Comparison of ENCODE assay signal across 1 cellular context in the genomic region with DNA sequence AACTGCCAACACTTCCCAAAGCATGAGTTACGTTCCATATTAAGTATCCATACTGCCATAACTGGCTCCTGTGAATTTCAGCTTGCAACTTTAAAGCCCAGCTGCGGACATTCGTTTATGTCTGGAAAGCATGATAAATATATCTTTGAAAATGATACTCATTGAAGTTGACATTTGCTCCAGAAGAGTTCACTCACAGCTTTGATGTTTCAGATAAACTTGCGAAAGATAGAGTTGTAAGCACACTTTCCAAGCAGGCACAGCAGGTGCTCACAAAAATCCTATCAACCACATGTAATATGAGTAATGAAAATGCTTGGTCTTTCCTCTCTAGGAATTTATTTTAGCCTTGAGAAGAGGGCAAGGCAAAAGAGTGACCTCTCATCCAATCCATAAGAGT.
TF ChIP-seq lines count a peak whose summit lies in the region.

No MANE protein-coding gene starts in this region.

TF ChIP-seq in GM23338, 12 proteins besides CTCF, POLR2A, EP300 and RAD21 (continued from another document):
- TF ChIP-seq REST (IDR thresholded peaks at IDR 0.05; ENCODE audit: unreplicated experiment) = no peak
- no peak for TF ChIP-seq EZH2 (IDR thresholded peaks at IDR 0.05; ENCODE audit: low read depth, unreplicated experiment)
- TF ChIP-seq NANOG (IDR thresholded peaks at IDR 0.05; ENCODE audit: borderline replicate concordance) = no peak
- no peak for TF ChIP-seq EZH2phosphoT487 (IDR thresholded peaks at IDR 0.05; ENCODE audit: unreplicated experiment)
- no peak for TF ChIP-seq CREB1 (CRISPR knock-in tag; IDR thresholded peaks at IDR 0.05; ENCODE audit: low read depth)
- TF ChIP-seq, protein P1, sequence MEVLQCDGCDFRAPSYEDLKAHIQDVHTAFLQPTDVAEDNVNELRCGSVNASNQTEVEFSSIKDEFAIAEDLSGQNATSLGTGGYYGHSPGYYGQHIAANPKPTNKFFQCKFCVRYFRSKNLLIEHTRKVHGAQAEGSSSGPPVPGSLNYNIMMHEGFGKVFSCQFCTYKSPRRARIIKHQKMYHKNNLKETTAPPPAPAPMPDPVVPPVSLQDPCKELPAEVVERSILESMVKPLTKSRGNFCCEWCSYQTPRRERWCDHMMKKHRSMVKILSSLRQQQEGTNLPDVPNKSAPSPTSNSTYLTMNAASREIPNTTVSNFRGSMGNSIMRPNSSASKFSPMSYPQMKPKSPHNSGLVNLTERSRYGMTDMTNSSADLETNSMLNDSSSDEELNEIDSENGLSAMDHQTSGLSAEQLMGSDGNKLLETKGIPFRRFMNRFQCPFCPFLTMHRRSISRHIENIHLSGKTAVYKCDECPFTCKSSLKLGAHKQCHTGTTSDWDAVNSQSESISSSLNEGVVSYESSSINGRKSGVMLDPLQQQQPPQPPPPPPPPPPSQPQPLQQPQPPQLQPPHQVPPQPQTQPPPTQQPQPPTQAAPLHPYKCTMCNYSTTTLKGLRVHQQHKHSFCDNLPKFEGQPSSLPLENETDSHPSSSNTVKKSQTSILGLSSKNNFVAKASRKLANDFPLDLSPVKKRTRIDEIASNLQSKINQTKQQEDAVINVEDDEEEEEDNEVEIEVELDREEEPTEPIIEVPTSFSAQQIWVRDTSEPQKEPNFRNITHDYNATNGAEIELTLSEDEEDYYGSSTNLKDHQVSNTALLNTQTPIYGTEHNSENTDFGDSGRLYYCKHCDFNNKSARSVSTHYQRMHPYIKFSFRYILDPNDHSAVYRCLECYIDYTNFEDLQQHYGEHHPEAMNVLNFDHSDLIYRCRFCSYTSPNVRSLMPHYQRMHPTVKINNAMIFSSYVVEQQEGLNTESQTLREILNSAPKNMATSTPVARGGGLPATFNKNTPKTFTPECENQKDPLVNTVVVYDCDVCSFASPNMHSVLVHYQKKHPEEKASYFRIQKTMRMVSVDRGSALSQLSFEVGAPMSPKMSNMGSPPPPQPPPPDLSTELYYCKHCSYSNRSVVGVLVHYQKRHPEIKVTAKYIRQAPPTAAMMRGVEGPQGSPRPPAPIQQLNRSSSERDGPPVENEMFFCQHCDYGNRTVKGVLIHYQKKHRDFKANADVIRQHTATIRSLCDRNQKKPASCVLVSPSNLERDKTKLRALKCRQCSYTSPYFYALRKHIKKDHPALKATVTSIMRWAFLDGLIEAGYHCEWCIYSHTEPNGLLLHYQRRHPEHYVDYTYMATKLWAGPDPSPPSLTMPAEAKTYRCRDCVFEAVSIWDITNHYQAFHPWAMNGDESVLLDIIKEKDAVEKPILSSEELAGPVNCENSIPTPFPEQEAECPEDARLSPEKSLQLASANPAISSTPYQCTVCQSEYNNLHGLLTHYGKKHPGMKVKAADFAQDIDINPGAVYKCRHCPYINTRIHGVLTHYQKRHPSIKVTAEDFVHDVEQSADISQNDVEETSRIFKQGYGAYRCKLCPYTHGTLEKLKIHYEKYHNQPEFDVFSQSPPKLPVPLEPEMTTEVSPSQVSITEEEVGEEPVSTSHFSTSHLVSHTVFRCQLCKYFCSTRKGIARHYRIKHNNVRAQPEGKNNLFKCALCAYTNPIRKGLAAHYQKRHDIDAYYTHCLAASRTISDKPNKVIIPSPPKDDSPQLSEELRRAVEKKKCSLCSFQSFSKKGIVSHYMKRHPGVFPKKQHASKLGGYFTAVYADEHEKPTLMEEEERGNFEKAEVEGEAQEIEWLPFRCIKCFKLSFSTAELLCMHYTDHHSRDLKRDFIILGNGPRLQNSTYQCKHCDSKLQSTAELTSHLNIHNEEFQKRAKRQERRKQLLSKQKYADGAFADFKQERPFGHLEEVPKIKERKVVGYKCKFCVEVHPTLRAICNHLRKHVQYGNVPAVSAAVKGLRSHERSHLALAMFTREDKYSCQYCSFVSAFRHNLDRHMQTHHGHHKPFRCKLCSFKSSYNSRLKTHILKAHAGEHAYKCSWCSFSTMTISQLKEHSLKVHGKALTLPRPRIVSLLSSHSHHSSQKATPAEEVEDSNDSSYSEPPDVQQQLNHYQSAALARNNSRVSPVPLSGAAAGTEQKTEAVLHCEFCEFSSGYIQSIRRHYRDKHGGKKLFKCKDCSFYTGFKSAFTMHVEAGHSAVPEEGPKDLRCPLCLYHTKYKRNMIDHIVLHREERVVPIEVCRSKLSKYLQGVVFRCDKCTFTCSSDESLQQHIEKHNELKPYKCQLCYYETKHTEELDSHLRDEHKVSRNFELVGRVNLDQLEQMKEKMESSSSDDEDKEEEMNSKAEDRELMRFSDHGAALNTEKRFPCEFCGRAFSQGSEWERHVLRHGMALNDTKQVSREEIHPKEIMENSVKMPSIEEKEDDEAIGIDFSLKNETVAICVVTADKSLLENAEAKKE (CRISPR knock-in tag; IDR thresholded peaks at IDR 0.05) = no peak
- no peak for TF ChIP-seq POLR2AphosphoS5 (IDR thresholded peaks at IDR 0.05; ENCODE audit: low read depth)
